Comparison of ENCODE assay signal across 18 cellular contexts in genomic region chr22:17380711-17381087, GRCh38. TPM values are rescaled to one million over a fixed set of nuclear protein-coding genes. Genes with fewer than 3 reads are reported as not detected.
"Had no signal": no experiment of that assay in that cellular context is flagged by ENCODE, and none has a peak within 500 bp of the region (broad histone marks: within the 10 kb centered on the region; RNA-seq: fewer than 3 reads in every experiment).

No MANE protein-coding gene starts in this region.

- H3K4me1 ChIP-seq: adrenal gland, pancreas, tibial nerve, uterus had no signal

- ATAC-seq: mucosa of descending colon, pancreas had no signal

- H3K27me3 ChIP-seq: adrenal gland, pancreas, tibial nerve, uterus had no signal

- H3K9me3 ChIP-seq: adrenal gland, esophagus squamous epithelium, mucosa of descending colon, neutrophil, pancreas, uterus had no signal

- H3K27ac ChIP-seq: adrenal gland, esophagus squamous epithelium, neutrophil, pancreas, tibial nerve, uterus had no signal

- FAIRE-seq: astrocyte, pancreas had no signal

- H3K36me3 ChIP-seq: adrenal gland, esophagus squamous epithelium, neutrophil, pancreas, tibial nerve, uterus had no signal

- H3K4me1 Mint-ChIP-seq: activated naive CD4-positive, alpha-beta T cell treated with anti-CD3 and anti-CD28 coated beads, Interleukin-2, amount 50 U/mL, for 24 hours; naive B cell had no signal

- H3K4me3 Mint-ChIP-seq: activated naive CD4-positive, alpha-beta T cell treated with anti-CD3 and anti-CD28 coated beads, Interleukin-2, amount 50 U/mL, for 24 hours; naive B cell; T-helper 1 cell treated with Interleukin-12 subunit alpha and Interleukin-12 subunit beta and Interleukin-4 antibody, amounts not matched to agents 30 μg/mL and 1 μg/mL, for 36 hours had no signal

- H3K27ac Mint-ChIP-seq: activated naive CD4-positive, alpha-beta T cell treated with anti-CD3 and anti-CD28 coated beads, Interleukin-2, amount 50 U/mL, for 24 hours; naive B cell; T-helper 1 cell treated with Interleukin-12 subunit alpha and Interleukin-12 subunit beta and Interleukin-4 antibody, amounts not matched to agents 30 μg/mL and 1 μg/mL, for 36 hours had no signal

- DNase-seq: activated CD4-positive, CD25-positive, alpha-beta regulatory T cell treated with anti-CD3 and anti-CD28 coated beads, Interleukin-2, amount 50 U/mL, for 72 hours; activated gamma-delta T cell; adrenal gland; effector CD8-positive, alpha-beta T cell; esophagus squamous epithelium; hypothalamus; mucosa of descending colon; naive B cell; pancreas; stimulated activated naive CD4-positive, alpha-beta T cell; uterus had no signal

- H3K4me3 ChIP-seq: adrenal gland, esophagus squamous epithelium, mucosa of descending colon, pancreas, tibial nerve, uterus had no signal

- H3K9me3 Mint-ChIP-seq: T-helper 1 cell treated with Interleukin-12 subunit alpha and Interleukin-12 subunit beta and Interleukin-4 antibody, amounts not matched to agents 30 μg/mL and 1 μg/mL, for 36 hours had no signal

RNA-seq across cellular contexts. Expression of gene CECR2, which starts 11.4 kb away (rescaled TPM):
- total RNA-seq: activated CD8-positive, alpha-beta memory T cell treated with anti-CD3 and anti-CD28 coated beads for 36 hours; bronchial epithelial cell had no signal
